Comparison of ENCODE assay signal across 21 cellular contexts in the genomic region with DNA sequence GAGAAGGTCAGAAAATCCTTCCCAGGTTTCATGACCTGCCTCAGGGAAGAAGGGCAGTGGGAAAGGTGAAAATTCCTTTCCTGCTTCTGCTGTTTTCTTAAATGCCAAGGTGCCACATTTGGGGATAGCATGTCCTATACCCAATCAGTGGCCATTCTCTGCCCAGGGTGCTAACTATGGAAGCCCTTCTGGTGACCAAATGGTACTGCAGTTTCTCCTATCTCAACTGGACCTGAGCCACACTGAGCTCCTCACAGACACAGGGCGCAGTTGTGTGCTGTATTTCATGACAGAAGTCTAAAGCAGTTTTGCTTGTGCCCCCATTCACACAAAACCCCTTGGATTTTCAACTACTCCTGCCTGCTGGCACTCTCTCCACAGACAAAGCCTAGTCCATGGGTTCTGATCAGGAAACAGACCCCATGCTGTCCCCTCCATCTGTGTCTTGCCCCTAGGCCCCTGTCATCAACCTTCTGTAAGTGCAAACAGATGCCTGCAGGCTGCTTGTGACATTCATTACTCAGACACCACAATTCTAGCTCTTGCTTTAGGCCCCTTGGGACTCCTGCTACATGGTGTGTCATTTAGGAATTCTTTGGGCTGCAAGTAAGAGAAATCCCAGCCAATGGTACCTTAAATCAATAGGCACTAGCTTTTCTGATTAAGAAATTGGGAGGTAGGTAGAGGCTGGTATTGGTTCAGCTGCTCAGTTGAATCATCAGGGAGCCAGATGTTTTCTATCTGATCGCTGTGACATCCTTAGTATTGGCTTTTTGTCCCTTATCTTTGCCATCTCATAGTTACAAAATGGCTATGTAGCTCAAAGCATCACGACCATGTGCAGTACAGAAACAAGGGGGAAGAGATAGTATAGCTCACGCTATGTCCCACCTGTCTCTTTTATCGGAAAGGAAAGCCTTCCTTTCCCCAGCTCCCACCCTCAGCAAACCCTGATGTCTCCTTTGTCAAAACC.
DNase-seq lines count a peak whose midpoint lies in the region; ATAC-seq and TF ChIP-seq lines count a peak whose summit lies in the region.
"Had no signal": no experiment of that assay in that cellular context is flagged by ENCODE, and none has a peak within 500 bp of the region (broad histone marks: within the 10 kb centered on the region; RNA-seq: fewer than 3 reads in every experiment).

No MANE protein-coding gene starts in this region.

- in situ Hi-C loops in SK-MEL-5 (cut with HindIII; ENCODE audit: low pct_unique_long_range_greater_than_20kb, low sequenced_read_pairs): no loop called here

- H3K36me3 ChIP-seq in BJ (ENCODE audit: control insufficient read depth, insufficient read depth, low read length) (no peaks in the 10 kb centered on the region), SJCRH30 (no peaks in the 10 kb centered on the region)
- H3K36me3 ChIP-seq: left lung had no signal

- H3K4me3 ChIP-seq in BJ (ENCODE audit: low read depth, low read length) (no peak overlapping the region), GM12875 (ENCODE audit: low read depth, low read length) (no peak overlapping the region), SJCRH30 (no peak overlapping the region)
- H3K4me3 ChIP-seq: left lung, testis had no signal

- H3K27me3 Mint-ChIP-seq in activated CD4-positive, alpha-beta memory T cell treated with anti-CD3 and anti-CD28 coated beads, Interleukin-2, amount 10 ng/mL, durations not matched to agents 7 days and 5 days: peaks cover 1% of the 10 kb centered on the region
- H3K27me3 Mint-ChIP-seq: central memory CD8-positive, alpha-beta T cell had no signal

- POLR2A ChIA-PET in BJ (lab: Charles Lee): no interaction called here
- POLR2A ChIA-PET in activated CD4-positive, alpha-beta memory T cell treated with anti-CD3 and anti-CD28 coated beads, Interleukin-2, amount 10 ng/mL, durations not matched to agents 7 days and 5 days (lab: Charles Lee): no interaction called here

- no peak for ATAC-seq in foreskin keratinocyte
- ATAC-seq in GM19324 (IDR thresholded peaks at IDR 0.05; ENCODE audit: low FRiP score, unreplicated experiment): no peak
- ATAC-seq in HG03280 (IDR thresholded peaks at IDR 0.05; ENCODE audit: unreplicated experiment): no peak
- ATAC-seq: activated CD8-positive, alpha-beta T cell treated with anti-CD3 and anti-CD28 coated beads, Interleukin-2, amount 10 ng/mL, durations not matched to agents 7 days and 5 days; left lung; SK-N-SH treated with all-trans-retinoic acid at 6 μM for 48 hours had no signal

- no peak overlapping the region for H3K27ac ChIP-seq in foreskin keratinocyte
- no peak overlapping the region for H3K27ac ChIP-seq in SJCRH30
- H3K27ac ChIP-seq: left lung, testis had no signal

- CTCF ChIA-PET in BJ (lab: Yijun Ruan, JAX): interaction anchor here (1.1 to 1.2 kb wide), 2 partner anchors 10 to 231 kb away, joined by 3 read pairs; no protein-coding TSS in a partner anchor
- CTCF ChIA-PET in activated CD4-positive, alpha-beta memory T cell treated with anti-CD3 and anti-CD28 coated beads, Interleukin-2, amount 10 ng/mL, durations not matched to agents 7 days and 5 days (lab: Charles Lee): no interaction called here

- H3K4me3 Mint-ChIP-seq in activated CD4-positive, alpha-beta memory T cell treated with anti-CD3 and anti-CD28 coated beads, Interleukin-2, amount 10 ng/mL, durations not matched to agents 7 days and 5 days: no peak overlapping the region
- H3K4me3 Mint-ChIP-seq: activated CD8-positive, alpha-beta T cell treated with anti-CD3 and anti-CD28 coated beads, Interleukin-2, amount 10 ng/mL, durations not matched to agents 7 days and 5 days; activated T-helper 1 cell treated with anti-CD3 and anti-CD28 coated beads, Interleukin-12 subunit alpha, Interleukin-12 subunit beta, Interleukin-2, Interleukin-4 antibody, amounts not matched to agents 30 ng/mL and 10 ng/mL and 1 ng/mL, durations not matched to agents 14 hours and 24 hours and 36 hours; central memory CD8-positive, alpha-beta T cell had no signal

- H3K4me1 ChIP-seq in foreskin keratinocyte (peaks cover 1% of the 10 kb centered on the region), SJCRH30 (no peaks in the 10 kb centered on the region)
- H3K4me1 ChIP-seq: left lung, testis had no signal

- no peak for DNase-seq in BJ (ENCODE audit: low read depth)
- DNase-seq in SK-MEL-5 (ENCODE audit: low read depth, low spot score): peak; percentile 45
- no peak for DNase-seq in foreskin keratinocyte
- DNase-seq in SJCRH30: no peak
- no peak for DNase-seq in activated CD4-positive, alpha-beta memory T cell treated with anti-CD3 and anti-CD28 coated beads, Interleukin-2, amount 10 ng/mL, durations not matched to agents 7 days and 5 days
- DNase-seq: activated CD8-positive, alpha-beta T cell treated with anti-CD3 and anti-CD28 coated beads, Interleukin-2, amount 10 ng/mL, durations not matched to agents 7 days and 5 days; AML-193; DMS153; foreskin melanocyte; left lung; NCI-H1930; NCI-H510A treated with DMSO at 0.1 percent for 48 hours; stimulated activated CD4-positive, alpha-beta T cell treated with anti-CD3 and anti-CD28 coated beads, Interleukin-4, amount 100 ng/mL, for 24 hours; stimulated activated CD8-positive, alpha-beta memory T cell treated with anti-CD3 and anti-CD28 coated beads, Interleukin-4, amount 100 ng/mL, for 48 hours; testis had no signal

- H3K36me3 Mint-ChIP-seq in activated CD4-positive, alpha-beta memory T cell treated with anti-CD3 and anti-CD28 coated beads, Interleukin-2, amount 10 ng/mL, durations not matched to agents 7 days and 5 days (ENCODE audit: low read depth): peaks cover 7% of the 10 kb centered on the region

- H3K27ac Mint-ChIP-seq in activated CD4-positive, alpha-beta memory T cell treated with anti-CD3 and anti-CD28 coated beads, Interleukin-2, amount 10 ng/mL, durations not matched to agents 7 days and 5 days: no peak overlapping the region
- H3K27ac Mint-ChIP-seq: activated CD8-positive, alpha-beta T cell treated with anti-CD3 and anti-CD28 coated beads, Interleukin-2, amount 10 ng/mL, durations not matched to agents 7 days and 5 days; activated T-helper 1 cell treated with anti-CD3 and anti-CD28 coated beads, Interleukin-12 subunit alpha, Interleukin-12 subunit beta, Interleukin-2, Interleukin-4 antibody, amounts not matched to agents 30 ng/mL and 10 ng/mL and 1 ng/mL, durations not matched to agents 14 hours and 24 hours and 36 hours had no signal

- 0 out of 2 replicates have a peak, but pooled peaks have one; percentile 13 for TF ChIP-seq CTCF in BJ (IDR thresholded peaks at IDR 0.05; ENCODE audit: insufficient read depth, low read depth, low read length)
- 0 out of 2 replicates have a peak, but pooled peaks have one; percentile 7 for TF ChIP-seq CTCF in GM12875 (IDR thresholded peaks at IDR 0.05; ENCODE audit: borderline replicate concordance, insufficient read depth, low read depth, low read length)
- TF ChIP-seq CTCF in foreskin keratinocyte (conservative IDR thresholded peaks at IDR 0.05): peak; percentile 5

- H3K9me3 ChIP-seq in SJCRH30 (replicated peaks): 0 out of 2 replicates have a peak, but pooled peaks cover 2% of the 10 kb centered on the region
- H3K9me3 ChIP-seq: testis had no signal

- H3K9me3 Mint-ChIP-seq in activated CD4-positive, alpha-beta memory T cell treated with anti-CD3 and anti-CD28 coated beads, Interleukin-2, amount 10 ng/mL, durations not matched to agents 7 days and 5 days: peaks cover 16% of the 10 kb centered on the region

- H3K27me3 ChIP-seq in BJ (ENCODE audit: control insufficient read depth, insufficient read depth, low read length): no peaks in the 10 kb centered on the region; the same call in 1 of the 2 replicates
- no peaks in the 10 kb centered on the region for H3K27me3 ChIP-seq in foreskin keratinocyte
- no peaks in the 10 kb centered on the region for H3K27me3 ChIP-seq in SJCRH30
- H3K27me3 ChIP-seq: left lung, testis had no signal

- peaks cover 9% of the 10 kb centered on the region for H3K4me1 Mint-ChIP-seq in activated CD4-positive, alpha-beta memory T cell treated with anti-CD3 and anti-CD28 coated beads, Interleukin-2, amount 10 ng/mL, durations not matched to agents 7 days and 5 days
- H3K4me1 Mint-ChIP-seq: central memory CD8-positive, alpha-beta T cell had no signal
